ENCODE assay signal across 7 cellular contexts in genomic region chr14:103334644-103335603, GRCh38. TPM values are rescaled to one million over a fixed set of nuclear protein-coding genes. Genes with fewer than 3 reads are reported as not detected.
DNase-seq lines count a peak whose midpoint lies in the region; ATAC-seq lines count a peak whose summit lies in the region.

No MANE protein-coding gene starts in this region.

- peaks cover 12% of the 10 kb centered on the region for H3K4me1 ChIP-seq in effector memory CD4-positive, alpha-beta T cell (ENCODE audit: control insufficient read depth, insufficient read depth, low read length, poor library complexity, severe bottlenecking)
- H3K4me1 ChIP-seq in mesenchymal stem cell (ENCODE audit: control insufficient read depth, insufficient read depth, low read depth, low read length): peaks cover 6% of the 10 kb centered on the region

- H3K18ac ChIP-seq in mesenchymal stem cell (ENCODE audit: low read depth in 1 of 2, low read length in 2 of 2): peak overlapping the region; percentile 98 to 100

- H3K4me3 ChIP-seq in effector memory CD4-positive, alpha-beta T cell (ENCODE audit: insufficient read depth, low read depth, low read length, poor library complexity, severe bottlenecking): peak overlapping the region; percentile 98
- peak overlapping the region; percentile 93 to 98 for H3K4me3 ChIP-seq in mesenchymal stem cell (ENCODE audit: insufficient read depth in 1 of 2, low read depth in 1 of 2, low read length in 2 of 2)

- H3K23ac ChIP-seq in mesenchymal stem cell (ENCODE audit: low read length in 2 of 2): no peak overlapping the region

- peak overlapping the region; percentile 100 for H2BK5ac ChIP-seq in mesenchymal stem cell (ENCODE audit: low read depth, low read length, poor library complexity, severe bottlenecking)

- H3K36me3 ChIP-seq in effector memory CD4-positive, alpha-beta T cell (ENCODE audit: control insufficient read depth, insufficient read depth, low read length): peaks cover 43% of the 10 kb centered on the region
- peaks cover 21 to 48% of the 10 kb centered on the region in 2 experiments for H3K36me3 ChIP-seq in mesenchymal stem cell (ENCODE audit: control insufficient read depth in 1 of 2, insufficient read depth in 2 of 2, low read depth in 1 of 2, low read length in 2 of 2)

- H3K27me3 ChIP-seq in effector memory CD4-positive, alpha-beta T cell (replicated peaks; ENCODE audit: control insufficient read depth, insufficient read depth, low read length, poor library complexity, severe bottlenecking): no peaks in the 10 kb centered on the region
- no peaks in the 10 kb centered on the region for H3K27me3 ChIP-seq in mesenchymal stem cell (ENCODE audit: control insufficient read depth in 1 of 2, insufficient read depth in 1 of 2, low read length in 2 of 2)

- H2AFZ ChIP-seq in mesenchymal stem cell (ENCODE audit: low read depth, low read length): no peak overlapping the region

- no peak overlapping the region for H2BK12ac ChIP-seq in mesenchymal stem cell (ENCODE audit: low read length in 2 of 2)

- WGBS in mesenchymal stem cell: 2% methylated on average over 79 of the region's 97 CpGs

- peak overlapping the region; percentile 100 for H3K9ac ChIP-seq in mesenchymal stem cell (ENCODE audit: low read length)

- DNase-seq in NCI-H446 treated with DMSO at 0.1 percent for 48 hours (lab: John Stamatoyannopoulos, UW) (peak; percentile 52), mesenchymal stem cell (peak; percentile 67)
- DNase-seq in activated CD8-positive, alpha-beta memory T cell treated with anti-CD3 and anti-CD28 coated beads for 48 hours (ENCODE audit: low read depth in 2 of 3, low spot score in 2 of 3): peak; percentile 50 to 58 (median 52)
- peak; percentile 45 to 59 (median 58) for DNase-seq in effector memory CD4-positive, alpha-beta T cell
- peak; percentile 73 to 85 (median 79) for DNase-seq in stimulated activated CD4-positive, alpha-beta T cell treated with anti-CD3 and anti-CD28 coated beads, TNF-alpha, amount 100 ng/mL, for 4 hours (ENCODE audit: low read depth in 3 of 3)

- H3K14ac ChIP-seq in mesenchymal stem cell (ENCODE audit: low read length in 2 of 2): peak overlapping the region in 1 of 2 experiments; percentile 86

- no peak overlapping the region for H2AK5ac ChIP-seq in mesenchymal stem cell (ENCODE audit: low read length, severe bottlenecking)

- peak overlapping the region; percentile 70 for H4K91ac ChIP-seq in mesenchymal stem cell (ENCODE audit: low read length)

- peak; percentile 29 for ATAC-seq in GM18502 (IDR thresholded peaks at IDR 0.05; ENCODE audit: poor library complexity, unreplicated experiment)
- peak; percentile 14 for ATAC-seq in HG02623 (IDR thresholded peaks at IDR 0.05; ENCODE audit: unreplicated experiment)

- no peaks in the 10 kb centered on the region for H3K9me3 ChIP-seq in effector memory CD4-positive, alpha-beta T cell (ENCODE audit: control insufficient read depth, low read length)
- H3K9me3 ChIP-seq in mesenchymal stem cell (ENCODE audit: control insufficient read depth, low read length): no peaks in the 10 kb centered on the region

- H2BK120ac ChIP-seq in mesenchymal stem cell (ENCODE audit: low read depth, low read length): peak overlapping the region; percentile 88

- H2BK15ac ChIP-seq in mesenchymal stem cell (ENCODE audit: low read depth, poor library complexity, severe bottlenecking): no peak overlapping the region

- peak overlapping the region; percentile 75 for H3K4me2 ChIP-seq in mesenchymal stem cell (ENCODE audit: low read length, poor library complexity, severe bottlenecking)

- peak overlapping the region; percentile 100 for H3K27ac ChIP-seq in effector memory CD4-positive, alpha-beta T cell (ENCODE audit: insufficient read depth, low read length, poor library complexity, severe bottlenecking)
- peak overlapping the region; percentile 95 for H3K27ac ChIP-seq in mesenchymal stem cell (ENCODE audit: low read length, poor library complexity, severe bottlenecking)

- peak overlapping the region; percentile 99 to 100 for H3K4ac ChIP-seq in mesenchymal stem cell (ENCODE audit: low read depth in 1 of 2, low read length in 2 of 2)

- H3K79me1 ChIP-seq in mesenchymal stem cell (replicated peaks; ENCODE audit: low read length, poor library complexity, severe bottlenecking): peaks cover 7% of the 10 kb centered on the region

- peak overlapping the region; percentile 55 for H4K8ac ChIP-seq in mesenchymal stem cell (ENCODE audit: low read length)

RNA-seq across cellular contexts. Expression of gene EIF5, which starts 0.9 kb away (rescaled TPM):
- 243 TPM for polyA plus RNA-seq in mesenchymal stem cell (2013, experiment 1 of 2)
- polyA plus RNA-seq in mesenchymal stem cell (2013, experiment 2 of 2): 253 TPM

RNA-seq across cellular contexts. Expression of gene MARK3, which starts 50.3 kb away (rescaled TPM):
- polyA plus RNA-seq in mesenchymal stem cell (2013, experiment 1 of 2): 51.9 TPM
- 50.3 TPM for polyA plus RNA-seq in mesenchymal stem cell (2013, experiment 2 of 2)

Comparison
In these comparisons a context has a peak if more than half of its experiments do, and no peak if none do; other contexts are left out.
1. Peak in every context shown above with its lines: DNase-seq, ATAC-seq, H3K4me3 ChIP-seq and H3K27ac ChIP-seq.